ENCODE assay signal across 21 cellular contexts in genomic region chr22:47604563-47604962, GRCh38.
"Had no signal": no experiment of that assay in that cellular context is flagged by ENCODE, and none has a peak within 500 bp of the region (broad histone marks: within the 10 kb centered on the region; RNA-seq: fewer than 3 reads in every experiment).

No MANE protein-coding gene starts in this region.

- H3K4me1 Mint-ChIP-seq: activated naive CD4-positive, alpha-beta T cell treated with anti-CD3 and anti-CD28 coated beads, Interleukin-2, amount 50 U/mL, for 24 hours; activated naive CD8-positive, alpha-beta T cell treated with anti-CD3 and anti-CD28 coated beads, Interleukin-2, amount 50 U/mL, for 24 hours; nephron; stimulated activated naive B cell treated with anti-CD40 and anti-IgM and Interleukin-4, amounts not matched to agents 10 μg/mL and 1 μg/mL and 100 μg/mL, for 72 hours had no signal

- H3K36me3 Mint-ChIP-seq: activated naive CD4-positive, alpha-beta T cell treated with anti-CD3 and anti-CD28 coated beads, Interleukin-2, amount 50 U/mL, for 24 hours; stimulated activated naive B cell treated with anti-CD40 and anti-IgM and Interleukin-4, amounts not matched to agents 10 μg/mL and 1 μg/mL and 100 μg/mL, for 72 hours had no signal

- DNase-seq: activated CD4-positive, alpha-beta T cell treated with anti-CD3 and anti-CD28 coated beads for 4 hours; activated CD4-positive, alpha-beta T cell treated with anti-CD3 and anti-CD28 coated beads, Interleukin-2, amount 50 U/mL, for 4 hours; activated naive CD8-positive, alpha-beta T cell treated with anti-CD3 and anti-CD28 coated beads, Interleukin-2, amount 50 U/mL, for 24 hours; activated T-cell treated with anti-CD3 and anti-CD28 coated beads, Interleukin-2, amount 50 U/mL, for 1 hour; amygdala; central memory CD4-positive, alpha-beta T cell; dermis blood vessel endothelial cell; effector CD8-positive, alpha-beta T cell; left ventricle myocardium superior; pancreas; stimulated activated CD4-positive, alpha-beta T cell treated with anti-CD3 and anti-CD28 coated beads, Interleukin-2, amount 100 ng/mL, for 24 hours; stimulated activated naive B cell treated with anti-CD40 and anti-IgM and Interleukin-4, amounts not matched to agents 10 μg/mL and 1 μg/mL and 100 μg/mL, for 72 hours had no signal

- H3K4me3 ChIP-seq: breast epithelium, pancreas, prostate gland, smooth muscle cell, suprapubic skin, tibial artery had no signal

- H3K9me3 Mint-ChIP-seq: activated naive CD4-positive, alpha-beta T cell treated with anti-CD3 and anti-CD28 coated beads, Interleukin-2, amount 50 U/mL, for 24 hours; activated naive CD8-positive, alpha-beta T cell treated with anti-CD3 and anti-CD28 coated beads, Interleukin-2, amount 50 U/mL, for 24 hours; activated T-helper 1 cell treated with anti-CD3 and anti-CD28 coated beads, Interleukin-12 subunit alpha, Interleukin-12 subunit beta, Interleukin-2, Interleukin-4 antibody, amounts not matched to agents 30 ng/mL and 10 ng/mL and 1 ng/mL, durations not matched to agents 14 hours and 24 hours and 36 hours had no signal

- ATAC-seq: activated naive CD8-positive, alpha-beta T cell treated with anti-CD3 and anti-CD28 coated beads, Interleukin-2, amount 50 U/mL, for 24 hours; left ventricle myocardium superior; pancreas; stimulated activated naive B cell treated with anti-CD40 and anti-IgM and Interleukin-4, amounts not matched to agents 10 μg/mL and 1 μg/mL and 100 μg/mL, for 72 hours had no signal

- H3K4me3 Mint-ChIP-seq: activated naive CD4-positive, alpha-beta T cell treated with anti-CD3 and anti-CD28 coated beads, Interleukin-2, amount 50 U/mL, for 24 hours; activated naive CD8-positive, alpha-beta T cell treated with anti-CD3 and anti-CD28 coated beads, Interleukin-2, amount 50 U/mL, for 24 hours; activated T-helper 1 cell treated with anti-CD3 and anti-CD28 coated beads, Interleukin-12 subunit alpha, Interleukin-12 subunit beta, Interleukin-2, Interleukin-4 antibody, amounts not matched to agents 30 ng/mL and 10 ng/mL and 1 ng/mL, durations not matched to agents 14 hours and 24 hours and 36 hours; nephron; stimulated activated naive B cell treated with anti-CD40 and anti-IgM and Interleukin-4, amounts not matched to agents 10 μg/mL and 1 μg/mL and 100 μg/mL, for 72 hours had no signal

- H3K27ac Mint-ChIP-seq: activated naive CD8-positive, alpha-beta T cell treated with anti-CD3 and anti-CD28 coated beads, Interleukin-2, amount 50 U/mL, for 24 hours; activated T-helper 1 cell treated with anti-CD3 and anti-CD28 coated beads, Interleukin-12 subunit alpha, Interleukin-12 subunit beta, Interleukin-2, Interleukin-4 antibody, amounts not matched to agents 30 ng/mL and 10 ng/mL and 1 ng/mL, durations not matched to agents 14 hours and 24 hours and 36 hours; nephron; stimulated activated naive B cell treated with anti-CD40 and anti-IgM and Interleukin-4, amounts not matched to agents 10 μg/mL and 1 μg/mL and 100 μg/mL, for 72 hours had no signal

- H3K27ac ChIP-seq: breast epithelium, neutrophil, pancreas, prostate gland, suprapubic skin, tibial artery had no signal
